ENCODE assay signal across 8 cellular contexts in the genomic region with DNA sequence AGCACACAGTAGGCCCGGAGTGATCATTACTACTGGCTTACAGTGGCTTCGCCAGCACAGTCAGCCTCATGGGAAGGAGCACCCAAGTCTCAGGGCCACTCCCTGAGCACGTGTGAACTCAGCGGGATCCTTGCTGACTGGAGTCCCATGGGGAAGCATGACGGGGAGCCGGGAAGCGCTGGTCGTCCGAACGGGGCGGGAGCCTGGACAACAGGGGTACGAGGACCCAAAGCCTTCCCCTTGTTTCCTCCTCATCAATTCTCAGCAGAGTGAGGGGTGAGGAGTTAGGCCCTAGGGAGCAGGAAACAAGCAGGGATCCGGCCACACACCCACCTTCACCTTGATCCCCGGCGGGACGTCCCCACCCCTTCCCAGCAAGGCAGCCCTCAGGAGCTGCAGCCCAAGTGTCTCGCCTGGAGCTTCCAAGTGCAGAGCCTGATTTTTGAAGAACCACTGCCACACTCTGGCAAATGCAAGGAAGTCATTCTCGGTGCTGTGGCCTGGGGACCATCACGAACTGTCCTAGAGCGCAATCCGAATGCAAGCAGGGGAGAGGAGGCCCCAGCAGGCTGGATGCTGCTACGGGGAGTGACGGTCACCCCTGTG. TPM values are rescaled to one million over a fixed set of nuclear protein-coding genes. Genes with fewer than 3 reads are reported as not detected.
A peak's percentile ranks its signal among the peaks of the same experiment; 100 is the strongest.
DNase-seq lines count a peak whose midpoint lies in the region; ATAC-seq lines count a peak whose summit lies in the region.

No MANE protein-coding gene starts in this region.

- in situ Hi-C loops in SK-MEL-5 (cut with HindIII; ENCODE audit: low pct_unique_long_range_greater_than_20kb, low sequenced_read_pairs), result no loop called here

- peak; percentile 92 for ATAC-seq in Right ventricle myocardium inferior
- no peak for ATAC-seq in HG03460 (IDR thresholded peaks at IDR 0.05; ENCODE audit: unreplicated experiment)
- ATAC-seq in HG02870 (IDR thresholded peaks at IDR 0.05; ENCODE audit: unreplicated experiment), result no peak

- intact Hi-C loops in Right ventricle myocardium inferior (cut with DNase I) (loop anchor here (2.0 kb wide), 1 partner anchor 606 kb away; no protein-coding TSS in a partner anchor), cardiac septum (cut with DNase I) (no loop called here)

- DNase-seq in Right ventricle myocardium inferior (ENCODE audit: missing footprints) (no peak), cardiac septum (ENCODE audit: low spot score) (no peak), SK-MEL-5 (ENCODE audit: low read depth, low spot score) (peak; percentile 45), globus pallidus (ENCODE audit: low spot score) (peak; percentile 66), nucleus accumbens (lab: John Stamatoyannopoulos, UW) (peak in 40 of 56 donors; percentile 13 to 60 (median 40)), NCI-H187 treated with DMSO at 0.1 percent for 48 hours (lab: John Stamatoyannopoulos, UW) (no peak)

RNA-seq across cellular contexts. Expression of gene TOMM20, which starts 35.5 kb away (rescaled TPM):
- total RNA-seq in Right ventricle myocardium inferior (81.9 TPM), cardiac septum (81.9 TPM)
- 110 and 117 TPM in 2 replicates for total RNA-seq in SK-MEL-5 (2014; rRNA removed; shearing (Covaris generic))
- polyA plus RNA-seq in SK-MEL-5 (2015; cell fraction: cytosol; rRNA removed), result 151 and 195 TPM in 2 replicates
- 52.3 and 76.4 TPM in 2 replicates for polyA plus RNA-seq in SK-MEL-5 (2015; cell fraction: nucleus; rRNA removed)

Comparison
In these comparisons a context has a peak if more than half of its experiments do, and no peak if none do; other contexts are left out.
1. DNase-seq: peak in SK-MEL-5 (single experiment), globus pallidus (single experiment) and nucleus accumbens (40 of 56); none in Right ventricle myocardium inferior (single experiment), cardiac septum (single experiment) and NCI-H187 treated with DMSO at 0.1 percent for 48 hours (single experiment).